7 cellular contexts compared by ENCODE assay signal in genomic region chr2:202386495-202386894, GRCh38. TPM values are rescaled to one million over a fixed set of nuclear protein-coding genes. Genes with fewer than 3 reads are reported as not detected.
DNase-seq lines count a peak whose midpoint lies in the region; ATAC-seq and TF ChIP-seq lines count a peak whose summit lies in the region.
"Not testable (repeated sequence)": the region's sequence is repeated elsewhere in the genome, so short reads cannot be mapped to it uniquely, and the experiment has no call there.

No MANE protein-coding gene starts in this region.

- peaks cover 49% of the 10 kb centered on the region; the same call in 1 of the 2 replicates for H3K79me2 ChIP-seq in OCI-LY7 (ENCODE audit: insufficient read depth, low read depth, low read length)
- peaks cover 71% of the 10 kb centered on the region for H3K79me2 ChIP-seq in neural progenitor cell (ENCODE audit: low read depth)

- 95 to 96% methylated on average over 11 to 12 of the region's 12 CpGs for whole genome bisulfite sequencing in mesodermal cell (ENCODE audit: insufficient coverage in 2 of 2), 2 experiments

- intact Hi-C loops in OCI-LY7 (cut with micrococcal nuclease; ENCODE audit: unreplicated experiment); activated CD4-positive, alpha-beta T cell treated with anti-CD3 and anti-CD28 coated beads for 36 hours (cut with DNase I, micrococcal nuclease): not testable (repeated sequence)

- not testable (repeated sequence) for ATAC-seq in activated CD4-positive, alpha-beta T cell treated with anti-CD3 and anti-CD28 coated beads for 36 hours; stimulated activated memory B cell treated with anti-CD40 and anti-IgM and Interleukin-4, amounts not matched to agents 10 μg/mL and 1 μg/mL and 100 μg/mL, for 72 hours

- not testable (repeated sequence) for H3K36me3 ChIP-seq in HEK293 (ENCODE audit: control insufficient read depth in 2 of 2, insufficient read depth in 1 of 2, low read length in 2 of 2); OCI-LY7 (ENCODE audit: insufficient read depth, low read length); neural progenitor cell
- peaks cover 62% of the 10 kb centered on the region for H3K36me3 ChIP-seq in mesodermal cell (ENCODE audit: control insufficient read depth, insufficient read depth, low read length)

- DNase-seq in OCI-LY7 (ENCODE audit: low spot score); activated CD4-positive, alpha-beta T cell treated with anti-CD3 and anti-CD28 coated beads for 36 hours; neural progenitor cell (ENCODE audit: low spot score): not testable (repeated sequence)

- not testable (repeated sequence) for H3F3A ChIP-seq in neural progenitor cell (ENCODE audit: low read depth)

- not testable (repeated sequence) for H3K4me3 ChIP-seq in HEK293 (ENCODE audit: low read depth, low read length); OCI-LY7 (ENCODE audit: low read depth, low read length, poor library complexity, severe bottlenecking); mesodermal cell (ENCODE audit: extremely low read depth, insufficient read depth, low read length, poor library complexity, severe bottlenecking); neural progenitor cell

- POLR2A ChIA-PET in HEK293 (lab: Yijun Ruan, JAX); OCI-LY7 (lab: Charles Lee); activated CD4-positive, alpha-beta T cell treated with anti-CD3 and anti-CD28 coated beads for 36 hours (lab: Charles Lee): not testable (repeated sequence)

- H3K36me3 Mint-ChIP-seq in activated CD4-positive, alpha-beta T cell treated with anti-CD3 and anti-CD28 coated beads for 36 hours (ENCODE audit: low read depth); stimulated activated memory B cell treated with anti-CD40 and anti-IgM and Interleukin-4, amounts not matched to agents 10 μg/mL and 1 μg/mL and 100 μg/mL, for 72 hours: not testable (repeated sequence)
- H3K36me3 Mint-ChIP-seq in brain (peaks cover 84% of the 10 kb centered on the region), neural progenitor cell (peaks cover 26% of the 10 kb centered on the region)

- H3K4me1 Mint-ChIP-seq in activated CD4-positive, alpha-beta T cell treated with anti-CD3 and anti-CD28 coated beads for 36 hours, result peaks cover 24% of the 10 kb centered on the region
- peaks cover 53% of the 10 kb centered on the region for H3K4me1 Mint-ChIP-seq in brain
- not testable (repeated sequence) for H3K4me1 Mint-ChIP-seq in neural progenitor cell
- peaks cover 30% of the 10 kb centered on the region for H3K4me1 Mint-ChIP-seq in stimulated activated memory B cell treated with anti-CD40 and anti-IgM and Interleukin-4, amounts not matched to agents 10 μg/mL and 1 μg/mL and 100 μg/mL, for 72 hours

- H3K4me1 ChIP-seq in HEK293 (ENCODE audit: control insufficient read depth, insufficient read depth, low read length) (peaks cover 11% of the 10 kb centered on the region; the same call in 1 of the 2 replicates), OCI-LY7 (ENCODE audit: insufficient read depth, low read length, poor library complexity, severe bottlenecking) (peaks cover 42% of the 10 kb centered on the region)
- H3K4me1 ChIP-seq in mesodermal cell (ENCODE audit: control insufficient read depth, insufficient read depth, low read length, poor library complexity, severe bottlenecking); neural progenitor cell: not testable (repeated sequence)

- H2AFZ ChIP-seq in OCI-LY7 (ENCODE audit: low read length), result peak overlapping the region; percentile 0; the same call in 1 of the 2 replicates
- not testable (repeated sequence) for H2AFZ ChIP-seq in neural progenitor cell (replicated peaks)

- BruUV-seq in OCI-LY7 (replicated peaks; lab: Mats Ljungman, UMichigan), result not testable (repeated sequence)

- H3K9me3 Mint-ChIP-seq in activated CD4-positive, alpha-beta T cell treated with anti-CD3 and anti-CD28 coated beads for 36 hours (ENCODE audit: low read depth); neural progenitor cell; stimulated activated memory B cell treated with anti-CD40 and anti-IgM and Interleukin-4, amounts not matched to agents 10 μg/mL and 1 μg/mL and 100 μg/mL, for 72 hours: not testable (repeated sequence)
- H3K9me3 Mint-ChIP-seq in brain, result peaks cover 0 to 22% (median 12%) of the 10 kb centered on the region in 5 experiments

- H4K20me1 ChIP-seq in OCI-LY7 (ENCODE audit: insufficient read depth, low read length); neural progenitor cell (ENCODE audit: low read depth): not testable (repeated sequence)

- not testable (repeated sequence) for H3K9me2 ChIP-seq in OCI-LY7 (ENCODE audit: insufficient read depth, low read length)

- H3K9ac ChIP-seq in neural progenitor cell, result not testable (repeated sequence)

- 0 out of 2 replicates have a peak overlapping the region, but pooled peaks have one; percentile 17 for H3K4me2 ChIP-seq in OCI-LY7 (ENCODE audit: low read length)
- not testable (repeated sequence) for H3K4me2 ChIP-seq in neural progenitor cell

- H3K4me3 Mint-ChIP-seq in activated CD4-positive, alpha-beta T cell treated with anti-CD3 and anti-CD28 coated beads for 36 hours; neural progenitor cell; stimulated activated memory B cell treated with anti-CD40 and anti-IgM and Interleukin-4, amounts not matched to agents 10 μg/mL and 1 μg/mL and 100 μg/mL, for 72 hours: not testable (repeated sequence)
- H3K4me3 Mint-ChIP-seq in brain, result peak overlapping the region in 4 of 5 experiments; percentile 9 to 72 (median 50)

- not testable (repeated sequence) for TF ChIP-seq CTCF in HEK293 (tag by site-specific recombination; IDR thresholded peaks at IDR 0.05); OCI-LY7 (conservative IDR thresholded peaks at IDR 0.05; ENCODE audit: low read length); brain (conservative IDR thresholded peaks at IDR 0.05); neural progenitor cell (IDR thresholded peaks at IDR 0.05)

- peak overlapping the region; percentile 51 for H3K27ac ChIP-seq in HEK293 (ENCODE audit: extremely low read depth, low read depth, low read length)
- peak overlapping the region; percentile 92 for H3K27ac ChIP-seq in OCI-LY7 (ENCODE audit: low read depth, low read length, poor library complexity, severe bottlenecking)
- H3K27ac ChIP-seq in mesodermal cell (ENCODE audit: low read depth, low read length, severe bottlenecking), result peak overlapping the region; percentile 29
- H3K27ac ChIP-seq in neural progenitor cell, result peak overlapping the region; percentile 72

- H3K27me3 ChIP-seq in neural progenitor cell, result not testable (repeated sequence)

- CTCF ChIA-PET in HEK293 (lab: Yijun Ruan, JAX); OCI-LY7 (lab: Charles Lee; ENCODE audit: unreplicated experiment); activated CD4-positive, alpha-beta T cell treated with anti-CD3 and anti-CD28 coated beads for 36 hours (lab: Charles Lee): not testable (repeated sequence)

- H3K9me3 ChIP-seq in HEK293 (ENCODE audit: control insufficient read depth, insufficient read depth, low read depth, low read length); OCI-LY7 (ENCODE audit: low read length); mesodermal cell (ENCODE audit: control insufficient read depth, low read length); neural progenitor cell (ENCODE audit: low read depth): not testable (repeated sequence)

- not testable (repeated sequence) for H3K27me3 Mint-ChIP-seq in activated CD4-positive, alpha-beta T cell treated with anti-CD3 and anti-CD28 coated beads for 36 hours; brain; neural progenitor cell (ENCODE audit: insufficient read depth, low read depth); stimulated activated memory B cell treated with anti-CD40 and anti-IgM and Interleukin-4, amounts not matched to agents 10 μg/mL and 1 μg/mL and 100 μg/mL, for 72 hours

- H3K27ac Mint-ChIP-seq in activated CD4-positive, alpha-beta T cell treated with anti-CD3 and anti-CD28 coated beads for 36 hours, result peak overlapping the region; percentile 11
- peak overlapping the region in 4 of 5 experiments; percentile 1 to 69 (median 24) for H3K27ac Mint-ChIP-seq in brain
- H3K27ac Mint-ChIP-seq in neural progenitor cell, result not testable (repeated sequence)
- H3K27ac Mint-ChIP-seq in stimulated activated memory B cell treated with anti-CD40 and anti-IgM and Interleukin-4, amounts not matched to agents 10 μg/mL and 1 μg/mL and 100 μg/mL, for 72 hours, result peak overlapping the region; percentile 69

TF ChIP-seq in HEK293, 187 proteins besides CTCF, POLR2A, EP300 and RAD21:
- peak; percentile 84 for TF ChIP-seq MYNN (tag by site-specific recombination; IDR thresholded peaks at IDR 0.05; ENCODE audit: borderline replicate concordance)

RNA-seq across cellular contexts. Expression of gene BMPR2, which starts 10.4 kb away (rescaled TPM):
- total RNA-seq in OCI-LY7 (2014; rRNA removed; shearing (Covaris generic)), result 3.2 and 4.3 TPM in 2 replicates
- total RNA-seq in OCI-LY7 (2022) (14.7 TPM in 2 replicates), neural progenitor cell (ENCODE audit: low replicate concordance) (9.8 and 11.8 TPM in 2 replicates)
- total RNA-seq in activated CD4-positive, alpha-beta T cell treated with anti-CD3 and anti-CD28 coated beads for 36 hours, result 10 to 100 TPM in 1 of 2 experiments, 1 to 10 TPM in 1; 7.6 to 10.8 TPM
- polyA plus RNA-seq in brain (ENCODE audit: insufficient read depth, low read depth, low replicate concordance), result 16.5 TPM
- 43.2 TPM for polyA plus RNA-seq in mesodermal cell (2013, experiment 1 of 2)
- polyA plus RNA-seq in mesodermal cell (2013, experiment 2 of 2), result 35.9 TPM

Comparison
In these comparisons a context has a peak if more than half of its experiments do, and no peak if none do; other contexts are left out.
1. H3K27ac ChIP-seq: peak in every context shown above with its lines; median percentile 92 in OCI-LY7; 72 in neural progenitor cell; 51 in HEK293; 29 in mesodermal cell.